ENCODE assay signal across 31 cellular contexts in genomic region chr11:12941671-12942070, GRCh38.
"Had no signal": no experiment of that assay in that cellular context is flagged by ENCODE, and none has a peak within 500 bp of the region (broad histone marks: within the 10 kb centered on the region; RNA-seq: fewer than 3 reads in every experiment).

No MANE protein-coding gene starts in this region.

- H3K36me3 Mint-ChIP-seq: memory B cell; naive thymus-derived CD4-positive, alpha-beta T cell; stimulated activated effector memory CD8-positive, alpha-beta T cell treated with anti-CD3 and anti-CD28 coated beads, Interleukin-12 subunit alpha, Interleukin-12 subunit beta, amount 100 ng/mL, for 72 hours had no signal

- H3K4me1 Mint-ChIP-seq: immature natural killer cell; memory B cell; mesothelial cell of epicardium; naive thymus-derived CD4-positive, alpha-beta T cell; nephron; stimulated activated effector memory CD8-positive, alpha-beta T cell treated with anti-CD3 and anti-CD28 coated beads, Interleukin-12 subunit alpha, Interleukin-12 subunit beta, amount 100 ng/mL, for 72 hours had no signal

- H3K4me2 ChIP-seq: neural progenitor cell had no signal

- H3K27ac ChIP-seq: colonic mucosa, esophagus squamous epithelium, lower lobe of right lung, neural progenitor cell, parathyroid adenoma, right lobe of liver, stomach, thoracic aorta, upper lobe of left lung had no signal

- H3K79me2 ChIP-seq: parathyroid adenoma had no signal

- FAIRE-seq: endothelial cell of umbilical vein, small intestine, urothelium cell line had no signal

- DNase-seq: colonic mucosa; effector CD8-positive, alpha-beta T cell; esophagus squamous epithelium; foreskin melanocyte; immature natural killer cell; islet precursor cell; kidney glomerular epithelial cell; left colon; left ventricle myocardium superior; lower lobe of right lung; naive thymus-derived CD4-positive, alpha-beta T cell; right lobe of liver; small intestine; stimulated activated CD4-positive, alpha-beta T cell treated with anti-CD3 and anti-CD28 coated beads, Interleukin-12 subunit alpha, Interleukin-12 subunit beta, amount 100 ng/mL, for 4 hours; stimulated activated CD4-positive, alpha-beta T cell treated with anti-CD3 and anti-CD28 coated beads, Interleukin-1b, Interleukin-23, amount 100 ng/mL, for 48 hours; stimulated activated CD4-positive, alpha-beta T cell treated with anti-CD3 and anti-CD28 coated beads, Interleukin-4, amount 100 ng/mL, for 1 hour; stimulated activated naive CD4-positive, alpha-beta T cell treated with Interleukin-2 at 50 U/mL for 16 hours; stomach; upper lobe of left lung had no signal

- H3K9ac ChIP-seq: neural progenitor cell, parathyroid adenoma had no signal

- H3K4me3 ChIP-seq: colonic mucosa, esophagus squamous epithelium, lower lobe of right lung, neural progenitor cell, right lobe of liver, stomach, thoracic aorta, tibial nerve, upper lobe of left lung had no signal

- H3K4me1 ChIP-seq: colonic mucosa, esophagus squamous epithelium, lower lobe of right lung, neural progenitor cell, parathyroid adenoma, right lobe of liver, stomach, upper lobe of left lung had no signal

- H3K36me3 ChIP-seq: colonic mucosa had no signal

- H3K27me3 ChIP-seq: colonic mucosa, esophagus squamous epithelium, neural progenitor cell, right lobe of liver, stomach, tibial nerve, upper lobe of left lung had no signal

- H3K9me3 Mint-ChIP-seq: dendritic cell treated with granulocyte-macrophage colony-stimulating factor and Interleukin-4, amounts not matched to agents 40 ng/mL and 50 ng/mL, for 4 days; neural progenitor cell; stimulated activated effector memory CD8-positive, alpha-beta T cell treated with anti-CD3 and anti-CD28 coated beads, Interleukin-12 subunit alpha, Interleukin-12 subunit beta, amount 100 ng/mL, for 72 hours had no signal

- H3K9me3 ChIP-seq: colonic mucosa, thoracic aorta, upper lobe of left lung had no signal

- ATAC-seq: left colon; left ventricle myocardium superior; lower lobe of right lung; naive thymus-derived CD4-positive, alpha-beta T cell; right lobe of liver; stimulated activated effector memory CD8-positive, alpha-beta T cell treated with anti-CD3 and anti-CD28 coated beads, Interleukin-12 subunit alpha, Interleukin-12 subunit beta, amount 100 ng/mL, for 72 hours had no signal

- H3K27me3 Mint-ChIP-seq: progenitor cell of endocrine pancreas had no signal

- H3K27ac Mint-ChIP-seq: dendritic cell treated with granulocyte-macrophage colony-stimulating factor and Interleukin-4, amounts not matched to agents 40 ng/mL and 50 ng/mL, for 4 days; immature natural killer cell; memory B cell; mesothelial cell of epicardium; naive thymus-derived CD4-positive, alpha-beta T cell; nephron; neural progenitor cell; progenitor cell of endocrine pancreas; stimulated activated effector memory CD8-positive, alpha-beta T cell treated with anti-CD3 and anti-CD28 coated beads, Interleukin-12 subunit alpha, Interleukin-12 subunit beta, amount 100 ng/mL, for 72 hours had no signal

- H3K4me3 Mint-ChIP-seq: dendritic cell treated with granulocyte-macrophage colony-stimulating factor and Interleukin-4, amounts not matched to agents 40 ng/mL and 50 ng/mL, for 4 days; immature natural killer cell; memory B cell; mesothelial cell of epicardium; naive thymus-derived CD4-positive, alpha-beta T cell; nephron; neural progenitor cell; stimulated activated effector memory CD8-positive, alpha-beta T cell treated with anti-CD3 and anti-CD28 coated beads, Interleukin-12 subunit alpha, Interleukin-12 subunit beta, amount 100 ng/mL, for 72 hours had no signal

- H2AFZ ChIP-seq: neural progenitor cell, parathyroid adenoma had no signal
